In genomic region chr21:45387506-45387905, GRCh38 we compare ENCODE assay signal across 15 cellular contexts. TPM values are rescaled to one million over a fixed set of nuclear protein-coding genes. Genes with fewer than 3 reads are reported as not detected.
DNase-seq lines count a peak whose midpoint lies in the region; ATAC-seq and TF ChIP-seq lines count a peak whose summit lies in the region.
"Had no signal": no experiment of that assay in that cellular context is flagged by ENCODE, and none has a peak within 500 bp of the region (broad histone marks: within the 10 kb centered on the region; RNA-seq: fewer than 3 reads in every experiment).

No MANE protein-coding gene starts in this region.

- WGBS in psoas muscle, 3 donors: 53 to 72% (median 61%) methylated on average over 13 of the region's 13 CpGs

- H3K36me3 ChIP-seq in left ventricle myocardium inferior: no peaks in the 10 kb centered on the region
- H3K36me3 ChIP-seq in psoas muscle (ENCODE audit: insufficient read depth in 1 of 2, low read depth in 1 of 2): no peaks in the 10 kb centered on the region

- H3K36me3 Mint-ChIP-seq in activated naive CD8-positive, alpha-beta T cell treated with anti-CD3 and anti-CD28 coated beads, Interleukin-2, amount 10 ng/mL, durations not matched to agents 7 days and 5 days: no peaks in the 10 kb centered on the region
- H3K36me3 Mint-ChIP-seq in activated naive CD8-positive, alpha-beta T cell treated with anti-CD3 and anti-CD28 coated beads, Interleukin-2, amount 50 U/mL, for 24 hours (ENCODE audit: low read depth): no peaks in the 10 kb centered on the region
- H3K36me3 Mint-ChIP-seq: memory B cell had no signal

- no peaks in the 10 kb centered on the region for H3K27me3 Mint-ChIP-seq in activated naive CD8-positive, alpha-beta T cell treated with anti-CD3 and anti-CD28 coated beads, Interleukin-2, amount 10 ng/mL, durations not matched to agents 7 days and 5 days
- H3K27me3 Mint-ChIP-seq in activated naive CD8-positive, alpha-beta T cell treated with anti-CD3 and anti-CD28 coated beads, Interleukin-2, amount 50 U/mL, for 24 hours: peaks cover 7% of the 10 kb centered on the region

- H3K9me3 ChIP-seq in left ventricle myocardium inferior (replicated peaks) (no peaks in the 10 kb centered on the region), psoas muscle (no peaks in the 10 kb centered on the region)
- H3K9me3 ChIP-seq: body of pancreas had no signal

- intact Hi-C loops in left ventricle myocardium inferior (cut with micrococcal nuclease): no loop called here
- intact Hi-C loops in psoas muscle (cut with DNase I): no loop called here

- DNase-seq in activated naive CD8-positive, alpha-beta T cell treated with anti-CD3 and anti-CD28 coated beads, Interleukin-2, amount 10 ng/mL, durations not matched to agents 7 days and 5 days: peak; percentile 10
- DNase-seq in activated naive CD8-positive, alpha-beta T cell treated with anti-CD3 and anti-CD28 coated beads, Interleukin-2, amount 50 U/mL, for 24 hours: no peak
- DNase-seq in left ventricle myocardium inferior (peak; percentile 9), psoas muscle (peak in 1 of 2 donors; percentile 35), HK-2 (ENCODE audit: unreplicated experiment) (no peak), caudate nucleus (lab: John Stamatoyannopoulos, UW) (no peak)
- DNase-seq in stimulated activated CD4-positive, alpha-beta T cell treated with anti-CD3 and anti-CD28 coated beads, Interleukin-1b, Interleukin-23, amount 100 ng/mL, for 48 hours: no peak
- DNase-seq: activated CD4-positive, alpha-beta memory T cell treated with anti-CD3 and anti-CD28 coated beads, Interleukin-2, amount 10 ng/mL, durations not matched to agents 7 days and 5 days; NCI-H1105; NCI-H446; stimulated activated CD4-positive, alpha-beta T cell treated with anti-CD3 and anti-CD28 coated beads, Interleukin-15, amount 100 ng/mL, for 24 hours had no signal

- H3K4me3 ChIP-seq in left ventricle myocardium inferior (no peak overlapping the region), psoas muscle (no peak overlapping the region)
- H3K4me3 ChIP-seq: body of pancreas had no signal

- POLR2A ChIA-PET in activated naive CD8-positive, alpha-beta T cell treated with anti-CD3 and anti-CD28 coated beads, Interleukin-2, amount 10 ng/mL, durations not matched to agents 7 days and 5 days (lab: Charles Lee): no interaction called here

- no peak overlapping the region for H3K27ac Mint-ChIP-seq in activated naive CD8-positive, alpha-beta T cell treated with anti-CD3 and anti-CD28 coated beads, Interleukin-2, amount 10 ng/mL, durations not matched to agents 7 days and 5 days
- no peak overlapping the region for H3K27ac Mint-ChIP-seq in activated naive CD8-positive, alpha-beta T cell treated with anti-CD3 and anti-CD28 coated beads, Interleukin-2, amount 50 U/mL, for 24 hours
- H3K27ac Mint-ChIP-seq: activated CD4-positive, alpha-beta memory T cell treated with anti-CD3 and anti-CD28 coated beads, Interleukin-2, amount 10 ng/mL, durations not matched to agents 7 days and 5 days; activated T-helper 2 cell treated with anti-CD3 and anti-CD28 coated beads, Interferon-gamma antibody, Interleukin-2, Interleukin-4, amounts not matched to agents 10 μg/mL and 5 μg/mL and 100 μg/mL, durations not matched to agents 14 hours and 24 hours and 36 hours; memory B cell had no signal

- H3K4me1 ChIP-seq in left ventricle myocardium inferior (peaks cover 21% of the 10 kb centered on the region), psoas muscle (peaks cover 4% of the 10 kb centered on the region)

- no peak overlapping the region for H3K4me3 Mint-ChIP-seq in activated naive CD8-positive, alpha-beta T cell treated with anti-CD3 and anti-CD28 coated beads, Interleukin-2, amount 10 ng/mL, durations not matched to agents 7 days and 5 days
- no peak overlapping the region for H3K4me3 Mint-ChIP-seq in activated naive CD8-positive, alpha-beta T cell treated with anti-CD3 and anti-CD28 coated beads, Interleukin-2, amount 50 U/mL, for 24 hours
- H3K4me3 Mint-ChIP-seq: activated CD4-positive, alpha-beta memory T cell treated with anti-CD3 and anti-CD28 coated beads, Interleukin-2, amount 10 ng/mL, durations not matched to agents 7 days and 5 days; memory B cell had no signal

- no peak for TF ChIP-seq CTCF in left ventricle myocardium inferior (IDR thresholded peaks at IDR 0.05; ENCODE audit: borderline replicate concordance)
- TF ChIP-seq CTCF in psoas muscle (IDR thresholded peaks at IDR 0.05): no peak

- H3K9me3 Mint-ChIP-seq in activated naive CD8-positive, alpha-beta T cell treated with anti-CD3 and anti-CD28 coated beads, Interleukin-2, amount 10 ng/mL, durations not matched to agents 7 days and 5 days: no peaks in the 10 kb centered on the region
- H3K9me3 Mint-ChIP-seq in activated naive CD8-positive, alpha-beta T cell treated with anti-CD3 and anti-CD28 coated beads, Interleukin-2, amount 50 U/mL, for 24 hours: no peaks in the 10 kb centered on the region
- H3K9me3 Mint-ChIP-seq: activated CD4-positive, alpha-beta memory T cell treated with anti-CD3 and anti-CD28 coated beads, Interleukin-2, amount 10 ng/mL, durations not matched to agents 7 days and 5 days; activated T-helper 2 cell treated with anti-CD3 and anti-CD28 coated beads, Interferon-gamma antibody, Interleukin-2, Interleukin-4, amounts not matched to agents 10 μg/mL and 5 μg/mL and 100 μg/mL, durations not matched to agents 14 hours and 24 hours and 36 hours; memory B cell had no signal

- H3K4me1 Mint-ChIP-seq in activated naive CD8-positive, alpha-beta T cell treated with anti-CD3 and anti-CD28 coated beads, Interleukin-2, amount 10 ng/mL, durations not matched to agents 7 days and 5 days: no peaks in the 10 kb centered on the region
- H3K4me1 Mint-ChIP-seq in activated naive CD8-positive, alpha-beta T cell treated with anti-CD3 and anti-CD28 coated beads, Interleukin-2, amount 50 U/mL, for 24 hours: no peaks in the 10 kb centered on the region
- H3K4me1 Mint-ChIP-seq: activated CD4-positive, alpha-beta memory T cell treated with anti-CD3 and anti-CD28 coated beads, Interleukin-2, amount 10 ng/mL, durations not matched to agents 7 days and 5 days; memory B cell had no signal

- H3K27ac ChIP-seq in left ventricle myocardium inferior (replicated peaks) (peak overlapping the region; percentile 70), psoas muscle (peak overlapping the region; percentile 16), caudate nucleus (ENCODE audit: low read depth, low read length) (no peak overlapping the region)

- ATAC-seq in activated naive CD8-positive, alpha-beta T cell treated with anti-CD3 and anti-CD28 coated beads, Interleukin-2, amount 10 ng/mL, durations not matched to agents 7 days and 5 days (ENCODE audit: low read depth): no peak
- ATAC-seq in activated naive CD8-positive, alpha-beta T cell treated with anti-CD3 and anti-CD28 coated beads, Interleukin-2, amount 50 U/mL, for 24 hours: no peak
- ATAC-seq in psoas muscle (no peak), HG03460 (IDR thresholded peaks at IDR 0.05; ENCODE audit: unreplicated experiment) (no peak)

- H3K27me3 ChIP-seq in left ventricle myocardium inferior (ENCODE audit: low read depth): no peaks in the 10 kb centered on the region
- H3K27me3 ChIP-seq in psoas muscle (ENCODE audit: insufficient read depth in 3 of 3, low read length in 2 of 3): peaks cover 0 to 49% (median 18%) of the 10 kb centered on the region in 3 donors
- H3K27me3 ChIP-seq: body of pancreas had no signal

RNA-seq across cellular contexts. Expression of gene COL18A1, which starts 17.5 kb away (rescaled TPM):
- 10 to 100 TPM; 12.5 to 12.8 TPM for total RNA-seq in activated naive CD8-positive, alpha-beta T cell treated with anti-CD3 and anti-CD28 coated beads, Interleukin-2, amount 10 ng/mL, durations not matched to agents 7 days and 5 days
- total RNA-seq in left ventricle myocardium inferior (66.5 TPM), psoas muscle (10 to 100 TPM; 11.6 to 21.1 (median 15.1) TPM)
- polyA plus RNA-seq in psoas muscle: 10 to 100 TPM in 2 of 3 donors, 1 to 10 TPM in 1; 4.8 to 25.3 (median 11.3) TPM

Comparison
In these comparisons a context has a peak if more than half of its experiments do, and no peak if none do; other contexts are left out.
1. DNase-seq: peak in activated naive CD8-positive, alpha-beta T cell treated with anti-CD3 and anti-CD28 coated beads, Interleukin-2, amount 10 ng/mL, durations not matched to agents 7 days and 5 days (single experiment) and left ventricle myocardium inferior (single experiment); none in activated naive CD8-positive, alpha-beta T cell treated with anti-CD3 and anti-CD28 coated beads, Interleukin-2, amount 50 U/mL, for 24 hours (single experiment), stimulated activated CD4-positive, alpha-beta T cell treated with anti-CD3 and anti-CD28 coated beads, Interleukin-1b, Interleukin-23, amount 100 ng/mL, for 48 hours (single experiment), HK-2 (single experiment) and caudate nucleus (0 of 61).